Comparison of ENCODE assay signal across 9 cellular contexts in the genomic region with DNA sequence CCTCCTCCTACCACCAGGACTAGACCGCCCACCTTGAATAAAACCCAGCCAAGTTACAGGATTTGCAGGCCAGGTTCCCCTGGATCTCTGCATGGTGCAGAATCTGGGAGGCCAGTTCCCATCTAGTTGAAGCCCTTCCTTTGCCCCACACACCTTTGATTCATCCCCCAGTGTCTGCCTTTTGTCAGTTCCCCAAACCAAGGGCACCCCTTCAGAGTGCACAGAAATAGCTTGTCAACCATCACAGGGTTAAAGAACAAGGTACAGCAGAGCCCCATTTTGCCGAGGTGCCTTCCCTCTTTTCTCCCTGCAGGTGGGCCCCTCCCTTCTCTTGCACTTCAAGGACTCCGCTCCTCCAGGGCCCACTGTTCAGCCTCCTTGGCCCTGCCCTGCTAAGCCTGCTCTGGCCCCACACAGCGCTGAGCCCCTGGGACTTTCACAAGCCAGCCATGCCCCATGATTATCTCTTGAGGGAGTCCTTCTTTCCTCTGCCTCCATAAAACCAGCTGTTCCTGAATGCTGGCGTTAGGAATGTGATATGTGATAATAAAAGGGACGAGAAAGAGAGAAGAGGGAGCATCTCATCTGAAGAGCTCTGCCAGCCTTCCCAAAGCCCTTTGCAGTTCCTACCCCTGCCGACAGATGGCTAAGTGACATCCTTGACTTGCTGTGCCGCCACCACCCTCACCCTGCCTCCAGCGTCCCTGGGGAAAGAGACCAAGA.
A peak's percentile ranks its signal among the peaks of the same experiment; 100 is the strongest.
DNase-seq lines count a peak whose midpoint lies in the region; ATAC-seq and TF ChIP-seq lines count a peak whose summit lies in the region.
"Had no signal": no experiment of that assay in that cellular context is flagged by ENCODE, and none has a peak within 500 bp of the region (broad histone marks: within the 10 kb centered on the region; RNA-seq: fewer than 3 reads in every experiment).

No MANE protein-coding gene starts in this region.

- no peak overlapping the region for H3K9ac ChIP-seq in MM.1S (ENCODE audit: low read length)

- intact Hi-C loops in left lung (cut with DNase I), result no loop called here

- H3K9me3 Mint-ChIP-seq in activated naive CD4-positive, alpha-beta T cell treated with anti-CD3 and anti-CD28 coated beads, Interleukin-2, amount 50 U/mL, for 72 hours, result no peaks in the 10 kb centered on the region
- H3K9me3 Mint-ChIP-seq: T-helper 1 cell treated with Interleukin-12 subunit alpha and Interleukin-12 subunit beta and Interleukin-4 antibody, amounts not matched to agents 30 μg/mL and 1 μg/mL, for 36 hours had no signal

- no peaks in the 10 kb centered on the region for H3K9me3 ChIP-seq in MM.1S (replicated peaks; ENCODE audit: insufficient read depth, low read length)
- no peaks in the 10 kb centered on the region for H3K9me3 ChIP-seq in left lung

- no peak overlapping the region for H3K27ac ChIP-seq in MM.1S (ENCODE audit: low read length)
- H3K27ac ChIP-seq in left lung, result no peak overlapping the region
- no peak overlapping the region for H3K27ac ChIP-seq in RWPE1

- H3K36me3 Mint-ChIP-seq in activated naive CD4-positive, alpha-beta T cell treated with anti-CD3 and anti-CD28 coated beads, Interleukin-2, amount 50 U/mL, for 72 hours, result no peaks in the 10 kb centered on the region

- peak; percentile 56 for ATAC-seq in GM18502 (IDR thresholded peaks at IDR 0.05; ENCODE audit: poor library complexity, unreplicated experiment)
- no peak for ATAC-seq in activated naive CD4-positive, alpha-beta T cell treated with anti-CD3 and anti-CD28 coated beads, Interleukin-2, amount 50 U/mL, for 72 hours
- peak; percentile 65 for ATAC-seq in left lung
- no peak for ATAC-seq in HG03025 (IDR thresholded peaks at IDR 0.05; ENCODE audit: low FRiP score, unreplicated experiment)
- ATAC-seq in esophagus mucosa, result no peak
- no peak for ATAC-seq in HG03571 (IDR thresholded peaks at IDR 0.05; ENCODE audit: unreplicated experiment)

- H3K36me3 ChIP-seq in MM.1S (replicated peaks; ENCODE audit: insufficient read depth, low read length) (no peaks in the 10 kb centered on the region), left lung (no peaks in the 10 kb centered on the region)

- H3K4me1 ChIP-seq in MM.1S (ENCODE audit: low read length), result peaks cover under 1% of the 10 kb centered on the region; the same call in 1 of the 2 replicates
- peaks cover 0 to 3% of the 10 kb centered on the region in 2 donors for H3K4me1 ChIP-seq in left lung

- H3K27me3 ChIP-seq in MM.1S (replicated peaks; ENCODE audit: insufficient read depth, low read length) (no peaks in the 10 kb centered on the region), left lung (peaks cover 0 to 6% of the 10 kb centered on the region in 2 donors)

- H3K79me2 ChIP-seq in MM.1S (ENCODE audit: low read length), result no peaks in the 10 kb centered on the region

- no peaks in the 10 kb centered on the region for H3F3A ChIP-seq in MM.1S (ENCODE audit: insufficient read depth, low read length)

- no peak for DNase-seq in MM.1S
- peak in 1 of 2 donors; percentile 22 for DNase-seq in activated naive CD4-positive, alpha-beta T cell treated with anti-CD3 and anti-CD28 coated beads, Interleukin-2, amount 50 U/mL, for 72 hours (ENCODE audit: low spot score in 2 of 2)
- DNase-seq in left lung, result no peak
- no peak for DNase-seq in RWPE1 (ENCODE audit: low spot score)

- H3K9me2 ChIP-seq in MM.1S (replicated peaks; ENCODE audit: insufficient read depth, low read length), result no peaks in the 10 kb centered on the region

- TF ChIP-seq CTCF in MM.1S (IDR thresholded peaks at IDR 0.05; ENCODE audit: low read length) (peak; percentile 45), left lung (IDR thresholded peaks at IDR 0.05) (peak; percentile 35 to 63), RWPE1 (conservative IDR thresholded peaks at IDR 0.05; ENCODE audit: low read depth) (no peak)

- peak overlapping the region; percentile 13 to 77 for H3K27ac Mint-ChIP-seq in activated naive CD4-positive, alpha-beta T cell treated with anti-CD3 and anti-CD28 coated beads, Interleukin-2, amount 50 U/mL, for 72 hours
- H3K27ac Mint-ChIP-seq: T-helper 1 cell treated with Interleukin-12 subunit alpha and Interleukin-12 subunit beta and Interleukin-4 antibody, amounts not matched to agents 30 μg/mL and 1 μg/mL, for 36 hours had no signal

- H4K20me1 ChIP-seq in MM.1S (ENCODE audit: insufficient read depth, low read length), result no peaks in the 10 kb centered on the region

- POLR2A ChIA-PET in RWPE1 (lab: Yijun Ruan, JAX; ENCODE audit: low non-redundant PET), result no interaction called here

- no peak overlapping the region for H3K4me2 ChIP-seq in MM.1S (ENCODE audit: low read depth, low read length)

- CTCF ChIA-PET in RWPE1 (lab: Yijun Ruan, JAX), result no interaction called here

- H3K4me3 ChIP-seq in MM.1S (ENCODE audit: low read length), result no peak overlapping the region
- no peak overlapping the region for H3K4me3 ChIP-seq in left lung

- no peak overlapping the region for H2AFZ ChIP-seq in MM.1S (ENCODE audit: low read length)

Comparison
In these comparisons a context has a peak if more than half of its experiments do, and no peak if none do; other contexts are left out.
1. ATAC-seq: peak in GM18502 (single experiment) and left lung (single experiment); none in activated naive CD4-positive, alpha-beta T cell treated with anti-CD3 and anti-CD28 coated beads, Interleukin-2, amount 50 U/mL, for 72 hours (0 of 2), HG03025 (single experiment), esophagus mucosa (single experiment) and HG03571 (single experiment).